ENCODE assay signal across 10 cellular contexts in genomic region chr10:133324857-133325260, GRCh38. TPM values are rescaled to one million over a fixed set of nuclear protein-coding genes. Genes with fewer than 3 reads are reported as not detected.
A peak's percentile ranks its signal among the peaks of the same experiment; 100 is the strongest.
DNase-seq lines count a peak whose midpoint lies in the region; ATAC-seq, FAIRE-seq and TF ChIP-seq lines count a peak whose summit lies in the region.
"Had no signal": no experiment of that assay in that cellular context is flagged by ENCODE, and none has a peak within 500 bp of the region (broad histone marks: within the 10 kb centered on the region; RNA-seq: fewer than 3 reads in every experiment).

No MANE protein-coding gene starts in this region.

- no peaks in the 10 kb centered on the region for H3K9me3 Mint-ChIP-seq in stimulated activated naive CD8-positive, alpha-beta T cell treated with anti-CD3 and anti-CD28 coated beads, Interleukin-15, amount 100 ng/mL, for 72 hours
- H3K9me3 Mint-ChIP-seq: CD4-positive, alpha-beta memory T cell had no signal

- TF ChIP-seq RAD21 in HepG2 (CRISPR knock-in tag; IDR thresholded peaks at IDR 0.05) = no peak

- peak overlapping the region; percentile 69 for H3K4me3 ChIP-seq in WERI-Rb-1 (ENCODE audit: low read depth, low read length)
- H3K4me3 ChIP-seq in HepG2 (replicated peaks in 1 of 3; ENCODE audit: insufficient read depth in 1 of 3, low read depth in 2 of 3, low read length in 3 of 3) = peak overlapping the region; percentile 55 to 74 (median 61); a peak in 3 of 6 replicates
- peak overlapping the region; percentile 67 for H3K4me3 ChIP-seq in thoracic aorta
- peak overlapping the region in 1 of 4 donors; percentile 50 for H3K4me3 ChIP-seq in tibial nerve

- H3K27me3 Mint-ChIP-seq in stimulated activated naive CD8-positive, alpha-beta T cell treated with anti-CD3 and anti-CD28 coated beads, Interleukin-15, amount 100 ng/mL, for 72 hours = peaks cover 60% of the 10 kb centered on the region

- intact Hi-C loops in HepG2 (cut with micrococcal nuclease; ENCODE audit: unreplicated experiment) = loop anchor here (10.0 kb wide), 1 partner anchor 50 kb away; the partner anchor contains the start of genes ECHS1 and PAOX

- CTCF ChIA-PET in HepG2 (lab: Yijun Ruan, JAX; ENCODE audit: low intra/inter-chr PET ratio, low total read pairs) = no interaction called here

- no peak for DNase-seq in stimulated activated naive CD8-positive, alpha-beta T cell treated with anti-CD3 and anti-CD28 coated beads, Interleukin-15, amount 100 ng/mL, for 72 hours
- DNase-seq in stimulated activated naive CD8-positive, alpha-beta T cell treated with anti-CD3 and anti-CD28 coated beads, Interleukin-15, Interleukin-2, amounts not matched to agents 100 U/mL and 50 U/mL, for 24 hours = no peak
- DNase-seq in WERI-Rb-1 (no peak), HepG2 (ENCODE audit: low spot score) (no peak), thoracic aorta (ENCODE audit: low spot score) (no peak), RPMI8226 (no peak), tibial nerve (ENCODE audit: low spot score in 2 of 2) (no peak)
- DNase-seq: sigmoid colon had no signal

- H3K4me2 ChIP-seq in HepG2 (ENCODE audit: low read depth, low read length) = peak overlapping the region; percentile 83

- WGBS in HepG2 (ENCODE audit: low lambda C conversion rate) = no CpG with 5 or more reads among the region's 20 CpGs
- WGBS in tibial nerve, 2 donors = 18 to 25% methylated on average over 14 to 19 of the region's 20 CpGs

- no peak for TF ChIP-seq EP300 in HepG2 (IDR thresholded peaks at IDR 0.05; ENCODE audit: low read depth in 2 of 2, low read length in 2 of 2)
- no peak for TF ChIP-seq EP300 in HepG2 (CRISPR knock-in tag; IDR thresholded peaks at IDR 0.05; ENCODE audit: borderline replicate concordance)
- no peak for TF ChIP-seq EP300 in tibial nerve (IDR thresholded peaks at IDR 0.05)

- peak; percentile 15 for ATAC-seq in stimulated activated naive CD8-positive, alpha-beta T cell treated with anti-CD3 and anti-CD28 coated beads, Interleukin-15, amount 100 ng/mL, for 72 hours
- no peak for ATAC-seq in stimulated activated naive CD8-positive, alpha-beta T cell treated with anti-CD3 and anti-CD28 coated beads, Interleukin-15, Interleukin-2, amounts not matched to agents 100 U/mL and 50 U/mL, for 24 hours
- ATAC-seq in HepG2 = peak; percentile 4; the same call in 2 of the 3 replicates
- no peak for ATAC-seq in thoracic aorta (ENCODE audit: insufficient number of reproducible peaks, low FRiP score, low read depth)
- ATAC-seq in GM21360 (IDR thresholded peaks at IDR 0.05; ENCODE audit: unreplicated experiment) = no peak

- no peaks in the 10 kb centered on the region for H3K36me3 ChIP-seq in WERI-Rb-1
- no peaks in the 10 kb centered on the region for H3K36me3 ChIP-seq in HepG2 (replicated peaks in 1 of 2; ENCODE audit: control insufficient read depth in 1 of 2, insufficient read depth in 2 of 2, low read length in 2 of 2)
- H3K36me3 ChIP-seq in thoracic aorta = no peaks in the 10 kb centered on the region
- no peaks in the 10 kb centered on the region for H3K36me3 ChIP-seq in tibial nerve
- H3K36me3 ChIP-seq: sigmoid colon had no signal

- H3K4me3 Mint-ChIP-seq in stimulated activated naive CD8-positive, alpha-beta T cell treated with anti-CD3 and anti-CD28 coated beads, Interleukin-15, amount 100 ng/mL, for 72 hours = peak overlapping the region; percentile 88 to 90

- BruUV-seq in HepG2 (replicated peaks; lab: Mats Ljungman, UMichigan) = no TSS peak

- POLR2A ChIA-PET in HepG2 (lab: Yijun Ruan, JAX) = interaction anchor here (0.7 to 2.6 kb wide), 8 partner anchors 11 to 53 kb away, joined by 3 to 18 read pairs (median 4); partner anchors contain the start of genes CALY, ECHS1, FUOM and PRAP1

- H3K4me1 ChIP-seq in HepG2 (ENCODE audit: insufficient read depth, low read length) (peaks cover 29% of the 10 kb centered on the region), thoracic aorta (ENCODE audit: control insufficient read depth in 1 of 2, low read depth in 2 of 2) (peaks cover 9 to 23% of the 10 kb centered on the region in 2 donors), tibial nerve (peaks cover 0 to 37% (median 17%) of the 10 kb centered on the region in 4 donors)

- H3K4me1 Mint-ChIP-seq in stimulated activated naive CD8-positive, alpha-beta T cell treated with anti-CD3 and anti-CD28 coated beads, Interleukin-15, amount 100 ng/mL, for 72 hours = peaks cover 33% of the 10 kb centered on the region

- TF ChIP-seq POLR2A in HepG2 (IDR thresholded peaks at IDR 0.05; ENCODE audit: insufficient read depth in 1 of 2, low read depth in 2 of 2, low read length in 2 of 2) = no peak
- TF ChIP-seq POLR2A in tibial nerve (IDR thresholded peaks at IDR 0.05) = no peak

- peaks cover 3% of the 10 kb centered on the region for H3K27me3 ChIP-seq in WERI-Rb-1 (ENCODE audit: insufficient read depth, low read depth, severe bottlenecking)
- H3K27me3 ChIP-seq in HepG2 (ENCODE audit: control insufficient read depth in 1 of 2, insufficient read depth in 2 of 2, low read length in 2 of 2) = peaks cover 5 to 47% of the 10 kb centered on the region in 2 experiments
- peaks cover 25% of the 10 kb centered on the region for H3K27me3 ChIP-seq in thoracic aorta (replicated peaks; ENCODE audit: insufficient read depth)
- H3K27me3 ChIP-seq in tibial nerve = peaks cover 0 to 71% of the 10 kb centered on the region in 2 donors

- in situ Hi-C loops in HepG2 (cut with HindIII; ENCODE audit: extremely low pct_ligation_motif_present, low pct_unique_long_range_greater_than_20kb) = no loop called here

- no peak overlapping the region for H2AFZ ChIP-seq in HepG2 (ENCODE audit: low read length)

- H3K9ac ChIP-seq in HepG2 (ENCODE audit: insufficient read depth, low read depth, low read length) = no peak overlapping the region

- TF ChIP-seq CTCF in WERI-Rb-1 (IDR thresholded peaks at IDR 0.05; ENCODE audit: low read depth, low read length) (no peak), HepG2 (CRISPR knock-in tag; IDR thresholded peaks at IDR 0.05) (no peak), thoracic aorta (IDR thresholded peaks at IDR 0.05) (no peak), tibial nerve (IDR thresholded peaks at IDR 0.05) (no peak)

- no peaks in the 10 kb centered on the region for H3K79me2 ChIP-seq in HepG2 (ENCODE audit: insufficient read depth, low read length)

- H3K27ac ChIP-seq in WERI-Rb-1 (peak overlapping the region; percentile 36; the same call in 1 of the 2 replicates), HepG2 (ENCODE audit: extremely low read length, insufficient read depth, low read length) (no peak overlapping the region), thoracic aorta (no peak overlapping the region), tibial nerve (peak overlapping the region in 1 of 4 donors; percentile 36)

- H3K9me3 ChIP-seq in WERI-Rb-1 (ENCODE audit: severe bottlenecking) (peaks cover 8% of the 10 kb centered on the region), HepG2 (ENCODE audit: low read length) (no peaks in the 10 kb centered on the region), thoracic aorta (no peaks in the 10 kb centered on the region), tibial nerve (no peaks in the 10 kb centered on the region)
- H3K9me3 ChIP-seq: sigmoid colon had no signal

- FAIRE-seq in HepG2 (lab: Jason Lieb, UNC) = no peak

- no peak overlapping the region for H3K27ac Mint-ChIP-seq in stimulated activated naive CD8-positive, alpha-beta T cell treated with anti-CD3 and anti-CD28 coated beads, Interleukin-15, amount 100 ng/mL, for 72 hours

- no peaks in the 10 kb centered on the region for H4K20me1 ChIP-seq in HepG2 (ENCODE audit: insufficient read depth, low read length)

RNA-seq across cellular contexts. Expression of gene CALY, which starts 11.8 kb away (rescaled TPM):
- total RNA-seq in HepG2 (2016; rRNA removed; fragmentation: Illumina TruSeq; extraction: Trizol) = not detected in 2 replicates
- total RNA-seq in HepG2 (2016; cell fraction: cytosol; rRNA removed; fragmentation: Illumina TruSeq; extraction: Trizol; ENCODE audit: low read depth) = not detected in 2 replicates
- not detected in 2 replicates for total RNA-seq in HepG2 (2016; cell fraction: insoluble cytoplasmic fraction; rRNA removed; fragmentation: Illumina TruSeq; extraction: Trizol)
- total RNA-seq in HepG2 (2016; cell fraction: membrane; rRNA removed; fragmentation: Illumina TruSeq; extraction: Trizol) = not detected in 2 replicates
- total RNA-seq in HepG2 (2016; cell fraction: nucleus; rRNA removed; fragmentation: Illumina TruSeq; extraction: Trizol) = not detected in 2 replicates
- 0.08 and 0.21 TPM in 2 replicates for polyA plus RNA-seq in HepG2 (2011; rRNA removed)
- 0.12 and 0.31 TPM in 2 replicates for polyA plus RNA-seq in HepG2 (2011; cell fraction: cytosol; rRNA removed)
- 0.50 and 0.55 TPM in 2 replicates for polyA plus RNA-seq in HepG2 (2011; cell fraction: nucleus; rRNA removed)
- polyA plus RNA-seq in HepG2 (2012) = 0.23 and 0.35 TPM in 2 replicates
- polyA plus RNA-seq in HepG2 (2016; cell fraction: cytosol; fragmentation: Illumina TruSeq; extraction: Trizol; ENCODE audit: low read depth) = not detected in 2 replicates
- not detected in 2 replicates for polyA plus RNA-seq in HepG2 (2016; cell fraction: insoluble cytoplasmic fraction; fragmentation: Illumina TruSeq; extraction: Trizol; ENCODE audit: low read depth)
- polyA plus RNA-seq in HepG2 (2016; cell fraction: membrane; fragmentation: Illumina TruSeq; extraction: Trizol; ENCODE audit: low read depth) = not detected in 2 replicates
- polyA plus RNA-seq in HepG2 (2016; cell fraction: nucleus; fragmentation: Illumina TruSeq; extraction: Trizol; ENCODE audit: insufficient read depth, low read depth) = not detected in 2 replicates
- 0.12 TPM in 1 of 2 replicates, not detected in the other for polyA minus RNA-seq in HepG2 (2011; rRNA and poly(A)+ RNA removed; ENCODE audit: low replicate concordance)
- not detected in 2 replicates for polyA minus RNA-seq in HepG2 (2011; cell fraction: cytosol; rRNA and poly(A)+ RNA removed)
- not detected in 2 replicates for polyA minus RNA-seq in HepG2 (2011; cell fraction: nucleus; rRNA and poly(A)+ RNA removed)
- not detected for total RNA-seq in thoracic aorta
- 1 to 10 TPM in 2 of 4 donors, under 1 TPM in 1, not detected in 1; 0.60 to 4.4 (median 1.2) TPM for total RNA-seq in tibial nerve

RNA-seq across cellular contexts. Expression of gene ZNF511, which starts 16.1 kb away (rescaled TPM):
- 53.4 and 66.4 TPM in 2 replicates for total RNA-seq in HepG2 (2016; rRNA removed; fragmentation: Illumina TruSeq; extraction: Trizol)
- total RNA-seq in HepG2 (2016; cell fraction: cytosol; rRNA removed; fragmentation: Illumina TruSeq; extraction: Trizol; ENCODE audit: low read depth) = 127 and 151 TPM in 2 replicates
- 45.9 and 63.3 TPM in 2 replicates for total RNA-seq in HepG2 (2016; cell fraction: insoluble cytoplasmic fraction; rRNA removed; fragmentation: Illumina TruSeq; extraction: Trizol)
- total RNA-seq in HepG2 (2016; cell fraction: membrane; rRNA removed; fragmentation: Illumina TruSeq; extraction: Trizol) = 118 and 128 TPM in 2 replicates
- total RNA-seq in HepG2 (2016; cell fraction: nucleus; rRNA removed; fragmentation: Illumina TruSeq; extraction: Trizol) = 24.0 and 36.2 TPM in 2 replicates
- polyA plus RNA-seq in HepG2 (2011; rRNA removed) = 35.6 and 37.0 TPM in 2 replicates
- 27.9 and 34.4 TPM in 2 replicates for polyA plus RNA-seq in HepG2 (2011; cell fraction: cytosol; rRNA removed)
- polyA plus RNA-seq in HepG2 (2011; cell fraction: nucleus; rRNA removed) = 40.1 and 48.7 TPM in 2 replicates
- 30.0 and 30.3 TPM in 2 replicates for polyA plus RNA-seq in HepG2 (2012)
- polyA plus RNA-seq in HepG2 (2016; cell fraction: cytosol; fragmentation: Illumina TruSeq; extraction: Trizol; ENCODE audit: low read depth) = 150 and 156 TPM in 2 replicates
- polyA plus RNA-seq in HepG2 (2016; cell fraction: insoluble cytoplasmic fraction; fragmentation: Illumina TruSeq; extraction: Trizol; ENCODE audit: low read depth) = 57.9 and 63.8 TPM in 2 replicates
- polyA plus RNA-seq in HepG2 (2016; cell fraction: membrane; fragmentation: Illumina TruSeq; extraction: Trizol; ENCODE audit: low read depth) = 121 and 129 TPM in 2 replicates
- polyA plus RNA-seq in HepG2 (2016; cell fraction: nucleus; fragmentation: Illumina TruSeq; extraction: Trizol; ENCODE audit: insufficient read depth, low read depth) = 62.1 and 62.9 TPM in 2 replicates
- polyA minus RNA-seq in HepG2 (2011; rRNA and poly(A)+ RNA removed; ENCODE audit: low replicate concordance) = 48.5 and 63.6 TPM in 2 replicates
- polyA minus RNA-seq in HepG2 (2011; cell fraction: cytosol; rRNA and poly(A)+ RNA removed) = 11.6 and 21.1 TPM in 2 replicates
- polyA minus RNA-seq in HepG2 (2011; cell fraction: nucleus; rRNA and poly(A)+ RNA removed) = 13.3 and 16.2 TPM in 2 replicates
- total RNA-seq in thoracic aorta = 10 to 100 TPM; 20.0 to 33.2 TPM
- 10 to 100 TPM; 29.3 to 44.8 (median 35.0) TPM for total RNA-seq in tibial nerve

RNA-seq across cellular contexts. Expression of gene TUBGCP2, which starts 16.2 kb away (rescaled TPM):
- total RNA-seq in HepG2 (2016; rRNA removed; fragmentation: Illumina TruSeq; extraction: Trizol) (34.5 and 44.1 TPM in 2 replicates), thoracic aorta (10 to 100 TPM; 51.2 to 65.5 TPM), tibial nerve (10 to 100 TPM; 35.8 to 73.5 (median 45.7) TPM)
- total RNA-seq in HepG2 (2016; cell fraction: cytosol; rRNA removed; fragmentation: Illumina TruSeq; extraction: Trizol; ENCODE audit: low read depth) = 7.2 and 8.9 TPM in 2 replicates
- total RNA-seq in HepG2 (2016; cell fraction: insoluble cytoplasmic fraction; rRNA removed; fragmentation: Illumina TruSeq; extraction: Trizol) = 37.9 and 41.1 TPM in 2 replicates
- total RNA-seq in HepG2 (2016; cell fraction: membrane; rRNA removed; fragmentation: Illumina TruSeq; extraction: Trizol) = 17.0 and 24.0 TPM in 2 replicates
- 16.5 and 20.7 TPM in 2 replicates for total RNA-seq in HepG2 (2016; cell fraction: nucleus; rRNA removed; fragmentation: Illumina TruSeq; extraction: Trizol)
- 21.3 and 22.6 TPM in 2 replicates for polyA plus RNA-seq in HepG2 (2011; rRNA removed)
- 14.3 and 19.4 TPM in 2 replicates for polyA plus RNA-seq in HepG2 (2011; cell fraction: cytosol; rRNA removed)
- polyA plus RNA-seq in HepG2 (2011; cell fraction: nucleus; rRNA removed) = 51.6 and 62.8 TPM in 2 replicates
- 17.9 and 24.1 TPM in 2 replicates for polyA plus RNA-seq in HepG2 (2012)
- polyA plus RNA-seq in HepG2 (2016; cell fraction: cytosol; fragmentation: Illumina TruSeq; extraction: Trizol; ENCODE audit: low read depth) = 4.7 and 4.8 TPM in 2 replicates
- 34.0 and 36.8 TPM in 2 replicates for polyA plus RNA-seq in HepG2 (2016; cell fraction: insoluble cytoplasmic fraction; fragmentation: Illumina TruSeq; extraction: Trizol; ENCODE audit: low read depth)
- 8.5 and 11.7 TPM in 2 replicates for polyA plus RNA-seq in HepG2 (2016; cell fraction: membrane; fragmentation: Illumina TruSeq; extraction: Trizol; ENCODE audit: low read depth)
- 51.1 and 52.9 TPM in 2 replicates for polyA plus RNA-seq in HepG2 (2016; cell fraction: nucleus; fragmentation: Illumina TruSeq; extraction: Trizol; ENCODE audit: insufficient read depth, low read depth)
- 49.0 and 64.6 TPM in 2 replicates for polyA minus RNA-seq in HepG2 (2011; rRNA and poly(A)+ RNA removed; ENCODE audit: low replicate concordance)
- polyA minus RNA-seq in HepG2 (2011; cell fraction: cytosol; rRNA and poly(A)+ RNA removed) = 16.4 and 17.1 TPM in 2 replicates
- polyA minus RNA-seq in HepG2 (2011; cell fraction: nucleus; rRNA and poly(A)+ RNA removed) = 29.6 and 40.8 TPM in 2 replicates

RNA-seq across cellular contexts. Expression of gene PRAP1, which starts 22.3 kb away (rescaled TPM):
- 22.4 and 48.2 TPM in 2 replicates for total RNA-seq in HepG2 (2016; rRNA removed; fragmentation: Illumina TruSeq; extraction: Trizol)
- 14.5 and 19.5 TPM in 2 replicates for total RNA-seq in HepG2 (2016; cell fraction: cytosol; rRNA removed; fragmentation: Illumina TruSeq; extraction: Trizol; ENCODE audit: low read depth)
- total RNA-seq in HepG2 (2016; cell fraction: insoluble cytoplasmic fraction; rRNA removed; fragmentation: Illumina TruSeq; extraction: Trizol) = 19.1 and 44.0 TPM in 2 replicates
- 12.8 and 15.9 TPM in 2 replicates for total RNA-seq in HepG2 (2016; cell fraction: membrane; rRNA removed; fragmentation: Illumina TruSeq; extraction: Trizol)
- total RNA-seq in HepG2 (2016; cell fraction: nucleus; rRNA removed; fragmentation: Illumina TruSeq; extraction: Trizol) = 39.5 and 48.3 TPM in 2 replicates
- 20.8 and 26.7 TPM in 2 replicates for polyA plus RNA-seq in HepG2 (2011; rRNA removed)
- polyA plus RNA-seq in HepG2 (2011; cell fraction: cytosol; rRNA removed) = 32.8 and 46.2 TPM in 2 replicates
- polyA plus RNA-seq in HepG2 (2011; cell fraction: nucleus; rRNA removed) = 13.6 and 16.7 TPM in 2 replicates
- polyA plus RNA-seq in HepG2 (2012) = 18.3 and 22.2 TPM in 2 replicates
- polyA plus RNA-seq in HepG2 (2016; cell fraction: cytosol; fragmentation: Illumina TruSeq; extraction: Trizol; ENCODE audit: low read depth) = 25.2 and 25.3 TPM in 2 replicates
- 31.2 and 35.2 TPM in 2 replicates for polyA plus RNA-seq in HepG2 (2016; cell fraction: insoluble cytoplasmic fraction; fragmentation: Illumina TruSeq; extraction: Trizol; ENCODE audit: low read depth)
- polyA plus RNA-seq in HepG2 (2016; cell fraction: membrane; fragmentation: Illumina TruSeq; extraction: Trizol; ENCODE audit: low read depth) = 21.3 and 23.0 TPM in 2 replicates
- polyA plus RNA-seq in HepG2 (2016; cell fraction: nucleus; fragmentation: Illumina TruSeq; extraction: Trizol; ENCODE audit: insufficient read depth, low read depth) = 99.8 and 108 TPM in 2 replicates
- 11.2 TPM in 1 of 2 replicates, not detected in the other for polyA minus RNA-seq in HepG2 (2011; rRNA and poly(A)+ RNA removed; ENCODE audit: low replicate concordance)
- polyA minus RNA-seq in HepG2 (2011; cell fraction: cytosol; rRNA and poly(A)+ RNA removed) = 7.7 and 10.1 TPM in 2 replicates
- polyA minus RNA-seq in HepG2 (2011; cell fraction: nucleus; rRNA and poly(A)+ RNA removed) = 2.6 and 4.7 TPM in 2 replicates
- not detected for total RNA-seq in thoracic aorta
- total RNA-seq in tibial nerve = 10 to 100 TPM in 3 of 4 donors, 1 to 10 TPM in 1; 9.8 to 29.4 (median 16.6) TPM
- total RNA-seq: CD4-positive, alpha-beta memory T cell had no signal
- polyA plus RNA-seq: CD4-positive, alpha-beta memory T cell had no signal

RNA-seq across cellular contexts. Expression of gene FUOM, which starts 33.0 kb away (rescaled TPM):
- 60.4 and 64.2 TPM in 2 replicates for total RNA-seq in HepG2 (2016; rRNA removed; fragmentation: Illumina TruSeq; extraction: Trizol)
- total RNA-seq in HepG2 (2016; cell fraction: cytosol; rRNA removed; fragmentation: Illumina TruSeq; extraction: Trizol; ENCODE audit: low read depth) = 57.8 and 71.7 TPM in 2 replicates
- total RNA-seq in HepG2 (2016; cell fraction: insoluble cytoplasmic fraction; rRNA removed; fragmentation: Illumina TruSeq; extraction: Trizol) = 67.9 and 76.3 TPM in 2 replicates
- 58.7 and 70.4 TPM in 2 replicates for total RNA-seq in HepG2 (2016; cell fraction: membrane; rRNA removed; fragmentation: Illumina TruSeq; extraction: Trizol)
- 36.8 and 40.4 TPM in 2 replicates for total RNA-seq in HepG2 (2016; cell fraction: nucleus; rRNA removed; fragmentation: Illumina TruSeq; extraction: Trizol)
- polyA plus RNA-seq in HepG2 (2011; rRNA removed) = 27.5 and 29.3 TPM in 2 replicates
- polyA plus RNA-seq in HepG2 (2011; cell fraction: cytosol; rRNA removed) = 32.4 and 52.6 TPM in 2 replicates
- 38.8 and 43.2 TPM in 2 replicates for polyA plus RNA-seq in HepG2 (2011; cell fraction: nucleus; rRNA removed)
- 14.1 and 20.9 TPM in 2 replicates for polyA plus RNA-seq in HepG2 (2012)
- polyA plus RNA-seq in HepG2 (2016; cell fraction: cytosol; fragmentation: Illumina TruSeq; extraction: Trizol; ENCODE audit: low read depth) = 45.1 and 62.7 TPM in 2 replicates
- polyA plus RNA-seq in HepG2 (2016; cell fraction: insoluble cytoplasmic fraction; fragmentation: Illumina TruSeq; extraction: Trizol; ENCODE audit: low read depth) = 61.9 and 62.9 TPM in 2 replicates
- polyA plus RNA-seq in HepG2 (2016; cell fraction: membrane; fragmentation: Illumina TruSeq; extraction: Trizol; ENCODE audit: low read depth) = 48.7 and 50.0 TPM in 2 replicates
- 39.1 and 50.6 TPM in 2 replicates for polyA plus RNA-seq in HepG2 (2016; cell fraction: nucleus; fragmentation: Illumina TruSeq; extraction: Trizol; ENCODE audit: insufficient read depth, low read depth)
- 5.1 and 15.7 TPM in 2 replicates for polyA minus RNA-seq in HepG2 (2011; rRNA and poly(A)+ RNA removed; ENCODE audit: low replicate concordance)
- polyA minus RNA-seq in HepG2 (2011; cell fraction: cytosol; rRNA and poly(A)+ RNA removed) = 4.8 and 6.5 TPM in 2 replicates
- polyA minus RNA-seq in HepG2 (2011; cell fraction: nucleus; rRNA and poly(A)+ RNA removed) = 34.6 and 37.3 TPM in 2 replicates
- 10 to 100 TPM; 13.1 to 26.1 TPM for total RNA-seq in thoracic aorta
- total RNA-seq in tibial nerve = 10 to 100 TPM; 44.1 to 59.4 (median 49.3) TPM

Comparison
In these comparisons a context has a peak if more than half of its experiments do, and no peak if none do; other contexts are left out.
1. ATAC-seq: peak in stimulated activated naive CD8-positive, alpha-beta T cell treated with anti-CD3 and anti-CD28 coated beads, Interleukin-15, amount 100 ng/mL, for 72 hours (single experiment) and HepG2 (single experiment); none in stimulated activated naive CD8-positive, alpha-beta T cell treated with anti-CD3 and anti-CD28 coated beads, Interleukin-15, Interleukin-2, amounts not matched to agents 100 U/mL and 50 U/mL, for 24 hours (single experiment), thoracic aorta (single experiment) and GM21360 (single experiment).